Comparison of ENCODE assay signal across 9 cellular contexts in the genomic region with DNA sequence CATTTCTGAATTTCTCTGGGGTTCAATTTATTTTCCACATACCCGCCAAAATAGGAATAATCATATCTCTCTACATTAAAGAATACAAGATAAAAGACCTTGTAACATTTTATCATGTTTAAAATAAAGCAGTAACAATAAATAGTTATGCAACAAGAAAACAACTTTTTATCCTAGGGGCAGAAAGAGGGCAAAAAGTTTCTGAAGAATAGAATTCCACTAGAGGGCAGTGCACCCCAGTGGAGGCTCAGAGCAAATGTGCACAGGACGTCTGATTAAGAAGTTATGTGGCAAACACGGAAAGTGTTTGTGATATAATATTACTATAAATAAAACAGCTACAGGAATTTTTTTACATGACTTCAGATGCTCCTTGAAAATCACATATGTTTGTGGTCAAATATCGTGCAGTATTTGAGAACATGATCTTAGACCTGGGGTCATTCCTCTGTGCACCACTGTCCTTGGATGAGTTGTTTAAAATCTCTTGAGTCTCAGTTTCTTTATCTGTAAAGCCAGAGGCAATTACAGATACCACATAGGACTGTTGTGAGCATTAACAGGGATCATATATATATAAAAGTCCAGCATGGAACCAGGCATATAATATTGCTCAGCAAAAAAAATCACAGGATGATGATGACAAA. TPM values are rescaled to one million over a fixed set of nuclear protein-coding genes. Genes with fewer than 3 reads are reported as not detected.
DNase-seq lines count a peak whose midpoint lies in the region; ATAC-seq, FAIRE-seq and TF ChIP-seq lines count a peak whose summit lies in the region.
"Had no signal": no experiment of that assay in that cellular context is flagged by ENCODE, and none has a peak within 500 bp of the region (broad histone marks: within the 10 kb centered on the region; RNA-seq: fewer than 3 reads in every experiment).

No MANE protein-coding gene starts in this region.

- 0% methylated on average over 4 of the region's 4 CpGs for WGBS in GM12878 (ENCODE audit: insufficient coverage, insufficient replicate concordance, low lambda C conversion rate, missing lambda C conversion rate)

- H3K9ac ChIP-seq in GM12878 (ENCODE audit: control insufficient read depth, insufficient read depth, low read length) = no peak overlapping the region
- H3K9ac ChIP-seq: BLaER1 had no signal

- H3K4me3 ChIP-seq in HFF-Myc (replicated peaks; ENCODE audit: low read depth, low read length) (no peak overlapping the region), GM12878 (no peak overlapping the region)
- H3K4me3 ChIP-seq: BLaER1 had no signal

- peak; percentile 99 for TF ChIP-seq RAD21 in GM12878 (IDR thresholded peaks at IDR 0.05; ENCODE audit: insufficient read depth, low read depth, low read length)

- peak overlapping the region; percentile 16; the same call in 1 of the 2 replicates for H2AFZ ChIP-seq in GM12878 (ENCODE audit: control insufficient read depth, low read depth, low read length)

- peak; percentile 76 for DNase-seq in NCI-H1436 (lab: John Stamatoyannopoulos, UW)
- no peak for DNase-seq in NCI-H1436 treated with DMSO at 0.1 percent for 48 hours (lab: John Stamatoyannopoulos, UW)
- DNase-seq in HFF-Myc (ENCODE audit: extremely low read depth, low read depth) = peak; percentile 35
- peak; percentile 71 for DNase-seq in NCI-H146 (lab: John Stamatoyannopoulos, UW)
- peak; percentile 54 for DNase-seq in SW480 (ENCODE audit: low spot score)
- DNase-seq in GM12878 (ENCODE audit: low read depth, low spot score) = no peak
- peak; percentile 43 for DNase-seq in iPS-NIHi11 (ENCODE audit: low spot score)
- DNase-seq in stimulated activated CD4-positive, alpha-beta T cell treated with anti-CD3 and anti-CD28 coated beads, Interleukin-2, amount 100 ng/mL, for 24 hours = peak; percentile 48 to 58

- H3K4me1 ChIP-seq in GM12878 (ENCODE audit: control insufficient read depth, insufficient read depth, low read length) = no peaks in the 10 kb centered on the region
- H3K4me1 ChIP-seq: BLaER1 had no signal

- TF ChIP-seq CTCF in HFF-Myc (IDR thresholded peaks at IDR 0.05; ENCODE audit: low read depth, low read length, missing control alignments) = peak; percentile 78
- TF ChIP-seq CTCF in GM12878 (IDR thresholded peaks at IDR 0.05 in 2 of 3, conservative IDR thresholded peaks at IDR 0.05 in 1 of 3; ENCODE audit: control insufficient read depth in 2 of 3, extremely low read depth in 1 of 3, insufficient read depth in 1 of 3, low read depth in 3 of 3, low read length in 3 of 3) = peak; percentile 72 to 87 (median 74)

- POLR2A ChIA-PET in GM12878 (lab: Charles Lee) = interaction anchor here (0.6 to 1.2 kb wide), 4 partner anchors 73 to 1975 kb away, joined by 3 to 6 read pairs (median 3); partner anchors contain the start of gene ATP2C1

- SMC1A ChIA-PET in GM12878 (lab: Charles Lee; ENCODE audit: uncharacterized antibody, unreplicated experiment) = interaction anchor here (0.6 to 5.9 kb wide), 24 partner anchors 11 to 394 kb away, joined by 3 to 163 read pairs (median 5); partner anchors contain the start of genes ATP2C1 and PIK3R4

- in situ Hi-C loops in GM12878 (cut with MboI) = no loop called here

- H3K36me3 ChIP-seq in GM12878 (ENCODE audit: control insufficient read depth in 2 of 2, insufficient read depth in 2 of 2, low read length in 1 of 2) = no peaks in the 10 kb centered on the region
- H3K36me3 ChIP-seq: BLaER1 had no signal

- no peak for TF ChIP-seq POLR2A in GM12878 (IDR thresholded peaks at IDR 0.05; ENCODE audit: low read depth, low read length)

- H4K20me1 ChIP-seq in GM12878 (ENCODE audit: control insufficient read depth, insufficient read depth) = no peaks in the 10 kb centered on the region
- H4K20me1 ChIP-seq: BLaER1 had no signal

- no peak for TF ChIP-seq EP300 in GM12878 (IDR thresholded peaks at IDR 0.05; ENCODE audit: borderline replicate concordance in 1 of 2, control insufficient read depth in 1 of 2, low read depth in 2 of 2, low read length in 2 of 2)

- 0 out of 2 replicates have a peak overlapping the region, but pooled peaks have one; percentile 1 for H3K4me2 ChIP-seq in GM12878 (ENCODE audit: control insufficient read depth, insufficient read depth)
- H3K4me2 ChIP-seq: BLaER1 had no signal

- H3K79me2 ChIP-seq in GM12878 (ENCODE audit: control insufficient read depth, insufficient read depth, low read length) = no peaks in the 10 kb centered on the region

- no TSS peak for BruUV-seq in GM12878 (replicated peaks; lab: Mats Ljungman, UMichigan)

- intact Hi-C loops in GM12878 (cut with micrococcal nuclease; ENCODE audit: unreplicated experiment) = loop anchor here (1.0 to 10.0 kb wide), 4 partner anchors 90 to 265 kb away; partner anchors contain the start of genes ASTE1 and NEK11

- no peaks in the 10 kb centered on the region for H3K27me3 ChIP-seq in GM12878 (replicated peaks in 1 of 2; ENCODE audit: control insufficient read depth in 2 of 2, insufficient read depth in 2 of 2, low read length in 1 of 2)
- H3K27me3 ChIP-seq: BLaER1 had no signal

- H3K9me3 ChIP-seq in GM12878 (replicated peaks; ENCODE audit: control insufficient read depth, insufficient read depth, low read length) = no peaks in the 10 kb centered on the region
- H3K9me3 ChIP-seq: BLaER1 had no signal

- peak; percentile 98 for FAIRE-seq in GM12878 (lab: Jason Lieb, UNC)

- peak; percentile 91 for ATAC-seq in GM12878

- RAD21 ChIA-PET in GM12878 (lab: Charles Lee; ENCODE audit: unreplicated experiment) = interaction anchor here (0.6 to 6.3 kb wide), 13 partner anchors 11 to 306 kb away, joined by 3 to 132 read pairs (median 4); partner anchors contain the start of gene ATP2C1

- CTCF ChIA-PET in GM12878 (lab: Yijun Ruan, JAX) = interaction anchor here (0.6 to 5.5 kb wide), 28 partner anchors 9 to 482 kb away, joined by 3 to 200 read pairs (median 3); partner anchors contain the start of genes ASTE1, ATP2C1, NEK11 and PIK3R4

- H3K27ac ChIP-seq in GM12878 (ENCODE audit: control insufficient read depth, insufficient read depth) = no peak overlapping the region
- H3K27ac ChIP-seq: BLaER1 had no signal

TF ChIP-seq in GM12878, 131 proteins besides CTCF, POLR2A, EP300 and RAD21:
- peak; percentile 23; the same call in 1 of the 2 replicates for TF ChIP-seq RUNX3 (IDR thresholded peaks at IDR 0.05; ENCODE audit: low read length)
- no peak for TF ChIP-seq KAT2A (conservative IDR thresholded peaks at IDR 0.05; ENCODE audit: control insufficient read depth, low read depth, low read length)
- TF ChIP-seq NBN (IDR thresholded peaks at IDR 0.05) = no peak
- TF ChIP-seq YY1 (IDR thresholded peaks at IDR 0.05; ENCODE audit: low read depth, low read length) = 0 out of 2 replicates have a peak, but pooled peaks have one; percentile 59
- TF ChIP-seq NFIC (IDR thresholded peaks at IDR 0.05; ENCODE audit: low read depth, low read length) = 0 out of 2 replicates have a peak, but pooled peaks have one; percentile 14
- TF ChIP-seq MXI1 (IDR thresholded peaks at IDR 0.05; ENCODE audit: low read depth, low read length) = no peak
- TF ChIP-seq NR2C1 (IDR thresholded peaks at IDR 0.05) = no peak
- no peak for TF ChIP-seq CBX5 (IDR thresholded peaks at IDR 0.05; ENCODE audit: low read depth)
- TF ChIP-seq CHD2 (IDR thresholded peaks at IDR 0.05; ENCODE audit: borderline replicate concordance, low read depth, low read length) = no peak
- peak; percentile 68 for TF ChIP-seq FOXM1 (IDR thresholded peaks at IDR 0.05; ENCODE audit: low read depth, low read length)
- TF ChIP-seq STAT3 (IDR thresholded peaks at IDR 0.05; ENCODE audit: low read depth, low read length) = no peak
- no peak for TF ChIP-seq SRF (IDR thresholded peaks at IDR 0.05; ENCODE audit: low read depth in 2 of 2, low read length in 2 of 2)
- TF ChIP-seq SMC3 (IDR thresholded peaks at IDR 0.05; ENCODE audit: borderline replicate concordance, low read length) = peak; percentile 88; the same call in 1 of the 2 replicates

RNA-seq across cellular contexts. Expression of gene PIK3R4, which starts 13.2 kb away (rescaled TPM):
- 39.3 and 42.7 TPM in 2 replicates for total RNA-seq in GM12878 (2013; cell fraction: nucleolus; rRNA removed)
- total RNA-seq in GM12878 (2014; rRNA removed) (31.2 and 32.9 TPM in 2 replicates), GM12878 (2014; rRNA removed; fragmentation: Illumina TruSeq; extraction: Trizol) (28.7 and 31.2 TPM in 2 replicates), GM12878 (2021) (23.0 and 23.1 TPM in 2 replicates)
- 15.3 TPM for polyA plus RNA-seq in GM12878 (2011; ENCODE audit: low read depth)
- polyA plus RNA-seq in GM12878 (2011; rRNA removed) (45.9 and 50.2 TPM in 2 replicates), GM12878 (2014; fragmentation: Illumina TruSeq; extraction: Trizol) (32.4 and 38.5 TPM in 2 replicates), GM12878 (2014; fragmentation: Nextera tagmentation; extraction: Ambion mirVana) (10 to 100 TPM; 22.6 to 35.8 TPM), GM12878 (2014; rRNA removed) (22.7 and 24.5 TPM in 2 replicates), GM12878 (2016; fragmentation: Nextera tagmentation; extraction: Ambion mirVana) (10 to 100 TPM; 29.9 to 32.8 TPM)
- 46.4 and 63.1 TPM in 2 replicates for polyA plus RNA-seq in GM12878 (2011; cell fraction: cytosol; rRNA removed)
- polyA plus RNA-seq in GM12878 (2011; cell fraction: nucleus; rRNA removed) = 25.7 and 33.9 TPM in 2 replicates
- polyA plus RNA-seq in GM12878 (2012) = 12.2 and 12.5 TPM in 2 replicates
- 97.9 and 122 TPM in 2 replicates for polyA minus RNA-seq in GM12878 (2011; rRNA and poly(A)+ RNA removed)
- polyA minus RNA-seq in GM12878 (2011; cell fraction: cytosol; rRNA and poly(A)+ RNA removed) = 17.2 and 22.0 TPM in 2 replicates
- polyA minus RNA-seq in GM12878 (2011; cell fraction: nucleus; rRNA and poly(A)+ RNA removed) = 37.2 and 45.3 TPM in 2 replicates

Comparison
In these comparisons a context has a peak if more than half of its experiments do, and no peak if none do; other contexts are left out.
1. DNase-seq: peak in NCI-H1436 (single experiment), HFF-Myc (single experiment), NCI-H146 (single experiment), SW480 (single experiment), iPS-NIHi11 (single experiment) and stimulated activated CD4-positive, alpha-beta T cell treated with anti-CD3 and anti-CD28 coated beads, Interleukin-2, amount 100 ng/mL, for 24 hours (2 of 2); none in NCI-H1436 treated with DMSO at 0.1 percent for 48 hours (single experiment) and GM12878 (single experiment).